ENCODE assay signal across 21 cellular contexts in the genomic region with DNA sequence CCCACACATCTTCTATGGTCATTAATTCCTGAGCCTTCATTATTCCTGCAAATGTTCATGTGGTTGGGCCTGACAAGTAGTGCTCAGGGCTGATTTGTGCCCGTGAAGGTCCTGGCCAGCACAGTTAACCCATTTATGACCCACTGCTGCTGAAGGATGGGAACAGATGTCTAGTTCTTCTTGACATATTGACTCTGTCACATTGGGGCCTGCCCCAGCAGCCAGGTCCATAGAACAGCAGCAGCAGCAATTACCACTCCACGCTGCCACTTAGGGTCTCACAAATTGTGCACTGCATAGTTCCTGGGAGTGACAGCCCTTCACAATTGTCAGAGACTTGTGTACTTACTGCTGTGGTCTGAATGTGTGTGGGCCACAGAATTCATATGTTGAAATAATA.
DNase-seq lines count a peak whose midpoint lies in the region.
"Had no signal": no experiment of that assay in that cellular context is flagged by ENCODE, and none has a peak within 500 bp of the region (broad histone marks: within the 10 kb centered on the region; RNA-seq: fewer than 3 reads in every experiment).

No MANE protein-coding gene starts in this region.

- DNase-seq in NCI-H524 (lab: John Stamatoyannopoulos, UW) (peak; percentile 12 to 49), NCI-H524 treated with DMSO at 0.1 percent for 48 hours (lab: John Stamatoyannopoulos, UW) (no peak), SJCRH30 (peak; percentile 32 to 58), myocyte (ENCODE audit: low read depth) (peak; percentile 12), retina (peak; percentile 54), DMS153 (lab: John Stamatoyannopoulos, UW) (no peak), hypothalamus (lab: John Stamatoyannopoulos, UW) (no peak)
- DNase-seq: 8988T; ACHN; AML-193; CD4-positive, alpha-beta T cell; CD8-positive, alpha-beta memory T cell; DMS79; EL; GDM1; GOT3; HFFc6 had no signal

- no peaks in the 10 kb centered on the region for H3K27me3 ChIP-seq in SJCRH30
- H3K27me3 ChIP-seq: BE2C; BLaER1 treated with 17β-estradiol and CSF1 and Interleukin-3, amounts not matched to agents 10 nM and 100 nM had no signal

- 0 out of 2 replicates have a peak overlapping the region, but pooled peaks have one; percentile 1 for H3K27ac ChIP-seq in SJCRH30
- H3K27ac ChIP-seq: A549; BLaER1 treated with 17β-estradiol and CSF1 and Interleukin-3, amounts not matched to agents 10 nM and 100 nM had no signal

- peaks cover 3% of the 10 kb centered on the region; the same call in 1 of the 2 replicates for H3K9me3 ChIP-seq in SJCRH30 (replicated peaks)
- H3K9me3 ChIP-seq: A549, BE2C, HAP-1 had no signal

- H3K4me3 ChIP-seq in SJCRH30 = no peak overlapping the region
- H3K4me3 ChIP-seq: A549; BLaER1 treated with 17β-estradiol and CSF1 and Interleukin-3, amounts not matched to agents 10 nM and 100 nM; HAP-1 had no signal

- no peaks in the 10 kb centered on the region for H3K36me3 ChIP-seq in SJCRH30
- H3K36me3 ChIP-seq: BE2C; BLaER1 treated with 17β-estradiol and CSF1 and Interleukin-3, amounts not matched to agents 10 nM and 100 nM; HAP-1 had no signal

- peaks cover 10% of the 10 kb centered on the region for H3K4me1 ChIP-seq in SJCRH30
- H3K4me1 ChIP-seq: A549; BE2C; BLaER1 treated with 17β-estradiol and CSF1 and Interleukin-3, amounts not matched to agents 10 nM and 100 nM; HAP-1 had no signal

Comparison
In these comparisons a context has a peak if more than half of its experiments do, and no peak if none do; other contexts are left out.
1. DNase-seq: peak in NCI-H524 (2 of 2), SJCRH30 (2 of 2), myocyte (single experiment) and retina (single experiment); none in NCI-H524 treated with DMSO at 0.1 percent for 48 hours (single experiment), DMS153 (single experiment) and hypothalamus (0 of 51).